In genomic region chr1:106613106-106613505, GRCh38 we compare ENCODE assay signal across 31 cellular contexts.
"Had no signal": no experiment of that assay in that cellular context is flagged by ENCODE, and none has a peak within 500 bp of the region (broad histone marks: within the 10 kb centered on the region; RNA-seq: fewer than 3 reads in every experiment).

No MANE protein-coding gene starts in this region.

- H3K27ac Mint-ChIP-seq: activated B cell treated with CpG ODN at 0.5 μM for 24 hours; activated CD8-positive, alpha-beta T cell treated with anti-CD3 and anti-CD28 coated beads for 36 hours; activated naive CD4-positive, alpha-beta T cell treated with anti-CD3 and anti-CD28 coated beads for 36 hours; activated naive CD4-positive, alpha-beta T cell treated with anti-CD3 and anti-CD28 coated beads, Interleukin-2, amount 50 U/mL, for 24 hours; activated naive CD8-positive, alpha-beta T cell treated with anti-CD3 and anti-CD28 coated beads for 36 hours; activated naive CD8-positive, alpha-beta T cell treated with anti-CD3 and anti-CD28 coated beads, Interleukin-2, amount 50 U/mL, for 24 hours; activated T-helper 17 cell treated with anti-CD3 and anti-CD28 coated beads, Interleukin-2, amount 50 U/mL, for 72 hours; T-helper 17 cell; T-helper 2 cell treated with Interferon-gamma antibody and Interleukin-4, amounts not matched to agents 5 μg/mL and 100 μg/mL, for 36 hours had no signal

- H3K36me3 Mint-ChIP-seq: activated naive CD4-positive, alpha-beta T cell treated with anti-CD3 and anti-CD28 coated beads, Interleukin-2, amount 50 U/mL, for 24 hours; activated naive CD8-positive, alpha-beta T cell treated with anti-CD3 and anti-CD28 coated beads for 36 hours had no signal

- H3K4me3 ChIP-seq: adrenal gland, body of pancreas, colonic mucosa, esophagus squamous epithelium had no signal

- H3K9me3 Mint-ChIP-seq: activated B cell treated with CpG ODN at 0.5 μM for 24 hours had no signal

- H3K4me3 Mint-ChIP-seq: activated B cell treated with CpG ODN at 0.5 μM for 24 hours; activated CD8-positive, alpha-beta T cell treated with anti-CD3 and anti-CD28 coated beads for 36 hours; activated naive CD4-positive, alpha-beta T cell treated with anti-CD3 and anti-CD28 coated beads for 36 hours; activated naive CD4-positive, alpha-beta T cell treated with anti-CD3 and anti-CD28 coated beads, Interleukin-2, amount 50 U/mL, for 24 hours; activated naive CD8-positive, alpha-beta T cell treated with anti-CD3 and anti-CD28 coated beads for 36 hours; activated naive CD8-positive, alpha-beta T cell treated with anti-CD3 and anti-CD28 coated beads, Interleukin-2, amount 50 U/mL, for 24 hours; activated T-cell treated with anti-CD3 and anti-CD28 coated beads, Interleukin-2, amount 50 U/mL, for 4 hours; activated T-helper 17 cell treated with anti-CD3 and anti-CD28 coated beads, Interleukin-2, amount 50 U/mL, for 72 hours; T-helper 17 cell; T-helper 2 cell treated with Interferon-gamma antibody and Interleukin-4, amounts not matched to agents 5 μg/mL and 100 μg/mL, for 36 hours had no signal

- H3K36me3 ChIP-seq: adrenal gland, colonic mucosa, esophagus squamous epithelium, WERI-Rb-1 had no signal

- H3K27me3 Mint-ChIP-seq: activated B cell treated with CpG ODN at 0.5 μM for 24 hours; activated CD8-positive, alpha-beta T cell treated with anti-CD3 and anti-CD28 coated beads for 36 hours; activated naive CD4-positive, alpha-beta T cell treated with anti-CD3 and anti-CD28 coated beads, Interleukin-2, amount 50 U/mL, for 24 hours; activated naive CD8-positive, alpha-beta T cell treated with anti-CD3 and anti-CD28 coated beads for 36 hours; activated naive CD8-positive, alpha-beta T cell treated with anti-CD3 and anti-CD28 coated beads, Interleukin-2, amount 50 U/mL, for 24 hours; activated T-helper 17 cell treated with anti-CD3 and anti-CD28 coated beads, Interleukin-2, amount 50 U/mL, for 72 hours; T-helper 17 cell had no signal

- H3K9me3 ChIP-seq: adrenal gland, body of pancreas, colonic mucosa, esophagus squamous epithelium had no signal

- H3K4me1 ChIP-seq: adrenal gland, body of pancreas, colonic mucosa, esophagus squamous epithelium had no signal

- H3K27me3 ChIP-seq: adrenal gland, body of pancreas, colonic mucosa, esophagus squamous epithelium had no signal

- H3K4me1 Mint-ChIP-seq: activated B cell treated with CpG ODN at 0.5 μM for 24 hours; activated naive CD4-positive, alpha-beta T cell treated with anti-CD3 and anti-CD28 coated beads, Interleukin-2, amount 50 U/mL, for 24 hours; activated naive CD8-positive, alpha-beta T cell treated with anti-CD3 and anti-CD28 coated beads for 36 hours; activated naive CD8-positive, alpha-beta T cell treated with anti-CD3 and anti-CD28 coated beads, Interleukin-2, amount 50 U/mL, for 24 hours; activated T-helper 17 cell treated with anti-CD3 and anti-CD28 coated beads, Interleukin-2, amount 50 U/mL, for 72 hours; T-helper 17 cell had no signal

- ATAC-seq: activated CD4-positive, CD25-positive, alpha-beta regulatory T cell treated with anti-CD3 and anti-CD28 coated beads, Interleukin-2, amount 50 U/mL, for 24 hours; activated CD8-positive, alpha-beta T cell treated with anti-CD3 and anti-CD28 coated beads for 36 hours; activated naive CD8-positive, alpha-beta T cell treated with anti-CD3 and anti-CD28 coated beads, Interleukin-2, amount 50 U/mL, for 24 hours; activated T-cell treated with anti-CD3 and anti-CD28 coated beads, Interleukin-2, amount 50 U/mL, for 4 hours; activated T-helper 17 cell treated with anti-CD3 and anti-CD28 coated beads, Interleukin-2, amount 50 U/mL, for 72 hours; body of pancreas; T-helper 17 cell had no signal

- H3K27ac ChIP-seq: adrenal gland, body of pancreas, colonic mucosa, epithelial cell of prostate, esophagus squamous epithelium, WERI-Rb-1 had no signal

- DNase-seq: activated B cell treated with CpG ODN at 0.5 μM for 24 hours; activated CD4-positive, alpha-beta T cell treated with anti-CD3 and anti-CD28 coated beads for 48 hours; activated CD4-positive, alpha-beta T cell treated with anti-CD3 and anti-CD28 coated beads, Interleukin-2, amount 50 U/mL, for 1 hour; activated CD4-positive, alpha-beta T cell treated with anti-CD3 and anti-CD28 coated beads, Interleukin-2, amount 50 U/mL, for 48 hours; activated CD8-positive, alpha-beta memory T cell treated with anti-CD3 and anti-CD28 coated beads for 24 hours; activated CD8-positive, alpha-beta T cell treated with anti-CD3 and anti-CD28 coated beads for 36 hours; activated effector memory CD4-positive, alpha-beta T cell treated with Interleukin-2 at 50 U/mL for 16 hours; activated gamma-delta T cell treated with Interleukin-2 at 50 U/mL for 16 hours; activated naive CD4-positive, alpha-beta T cell treated with anti-CD3 and anti-CD28 coated beads for 36 hours; activated naive CD8-positive, alpha-beta T cell treated with anti-CD3 and anti-CD28 coated beads for 36 hours; activated naive CD8-positive, alpha-beta T cell treated with anti-CD3 and anti-CD28 coated beads, Interleukin-2, amount 50 U/mL, for 24 hours; activated T-cell treated with anti-CD3 and anti-CD28 coated beads, Interleukin-2, amount 50 U/mL, for 4 hours; adrenal gland; amygdala; aorta; body of pancreas; caudate nucleus; cerebellar nuclear complex; colonic mucosa; effector CD8-positive, alpha-beta T cell; esophagus squamous epithelium; foreskin fibroblast; head of caudate nucleus; T-helper 1 cell; T-helper 17 cell; WERI-Rb-1 had no signal
